Comparison of ENCODE assay signal across 12 cellular contexts in genomic region chrX:136588060-136588459, GRCh38. TPM values are rescaled to one million over a fixed set of nuclear protein-coding genes. Genes with fewer than 3 reads are reported as not detected.
A peak's percentile ranks its signal among the peaks of the same experiment; 100 is the strongest.
DNase-seq lines count a peak whose midpoint lies in the region; ATAC-seq lines count a peak whose summit lies in the region.
"Had no signal": no experiment of that assay in that cellular context is flagged by ENCODE, and none has a peak within 500 bp of the region (broad histone marks: within the 10 kb centered on the region; RNA-seq: fewer than 3 reads in every experiment).

No MANE protein-coding gene starts in this region.

- POLR2A ChIA-PET in activated CD8-positive, alpha-beta T cell treated with anti-CD3 and anti-CD28 coated beads, Interleukin-2, amount 10 ng/mL, durations not matched to agents 7 days and 5 days (lab: Charles Lee), result no interaction called here

- CTCF ChIA-PET in activated CD8-positive, alpha-beta T cell treated with anti-CD3 and anti-CD28 coated beads, Interleukin-2, amount 10 ng/mL, durations not matched to agents 7 days and 5 days (lab: Charles Lee), result interaction anchor here (1.0 to 1.4 kb wide), 4 partner anchors 10 to 107 kb away, joined by 3 to 4 read pairs (median 3); no protein-coding TSS in a partner anchor

- no peaks in the 10 kb centered on the region for H3K36me3 Mint-ChIP-seq in activated CD8-positive, alpha-beta T cell treated with anti-CD3 and anti-CD28 coated beads, Interleukin-2, amount 10 ng/mL, durations not matched to agents 7 days and 5 days (ENCODE audit: low read depth)

- DNase-seq in AML-193 (lab: John Stamatoyannopoulos, UW) (peak; percentile 37 to 39), head of caudate nucleus (no peak), NCI-H446 (lab: John Stamatoyannopoulos, UW) (no peak), SKM-1 (lab: John Stamatoyannopoulos, UW; ENCODE audit: unreplicated experiment) (no peak)
- DNase-seq in activated CD8-positive, alpha-beta T cell treated with anti-CD3 and anti-CD28 coated beads, Interleukin-2, amount 10 ng/mL, durations not matched to agents 7 days and 5 days, result no peak
- DNase-seq in NK-92 treated with Interleukin-12 subunit alpha and Interleukin-12 subunit beta, amount 100 ng/mL, for 24 hours (lab: John Stamatoyannopoulos, UW), result no peak
- DNase-seq: activated CD8-positive, alpha-beta memory T cell treated with anti-CD3 and anti-CD28 coated beads, Interleukin-2, amount 50 U/mL, for 48 hours; Kasumi-1; mesendoderm; right lobe of liver had no signal

- intact Hi-C loops in head of caudate nucleus (cut with DNase I), result no loop called here

- H3K4me1 Mint-ChIP-seq in activated CD8-positive, alpha-beta T cell treated with anti-CD3 and anti-CD28 coated beads, Interleukin-2, amount 10 ng/mL, durations not matched to agents 7 days and 5 days (ENCODE audit: low read depth), result peaks cover 58% of the 10 kb centered on the region

- H3K27ac Mint-ChIP-seq in activated CD8-positive, alpha-beta T cell treated with anti-CD3 and anti-CD28 coated beads, Interleukin-2, amount 10 ng/mL, durations not matched to agents 7 days and 5 days, result peak overlapping the region; percentile 90

- no peaks in the 10 kb centered on the region for H3K9me3 Mint-ChIP-seq in activated CD8-positive, alpha-beta T cell treated with anti-CD3 and anti-CD28 coated beads, Interleukin-2, amount 10 ng/mL, durations not matched to agents 7 days and 5 days (ENCODE audit: insufficient read depth)

- ATAC-seq in GM18867 (IDR thresholded peaks at IDR 0.05; ENCODE audit: unreplicated experiment) (peak; percentile 70), HG02678 (IDR thresholded peaks at IDR 0.05; ENCODE audit: unreplicated experiment) (peak; percentile 52)
- peak; percentile 57 for ATAC-seq in activated CD8-positive, alpha-beta T cell treated with anti-CD3 and anti-CD28 coated beads, Interleukin-2, amount 10 ng/mL, durations not matched to agents 7 days and 5 days
- ATAC-seq: right lobe of liver had no signal

- H3K27me3 Mint-ChIP-seq in activated CD8-positive, alpha-beta T cell treated with anti-CD3 and anti-CD28 coated beads, Interleukin-2, amount 10 ng/mL, durations not matched to agents 7 days and 5 days (ENCODE audit: low read depth), result no peaks in the 10 kb centered on the region

- peak overlapping the region; percentile 55 for H3K4me3 Mint-ChIP-seq in activated CD8-positive, alpha-beta T cell treated with anti-CD3 and anti-CD28 coated beads, Interleukin-2, amount 10 ng/mL, durations not matched to agents 7 days and 5 days

RNA-seq across cellular contexts. Expression of gene VGLL1, which starts 56.0 kb away (rescaled TPM):
- total RNA-seq in activated CD8-positive, alpha-beta T cell treated with anti-CD3 and anti-CD28 coated beads, Interleukin-2, amount 10 ng/mL, durations not matched to agents 7 days and 5 days, result not detected
- total RNA-seq: right lobe of liver had no signal

RNA-seq across cellular contexts. Expression of gene CD40LG, which starts 59.9 kb away (rescaled TPM):
- total RNA-seq in activated CD8-positive, alpha-beta T cell treated with anti-CD3 and anti-CD28 coated beads, Interleukin-2, amount 10 ng/mL, durations not matched to agents 7 days and 5 days, result 1 to 10 TPM; 4.7 to 5.1 TPM

Comparison
In these comparisons a context has a peak if more than half of its experiments do, and no peak if none do; other contexts are left out.
1. DNase-seq: peak in AML-193 (2 of 2); none in activated CD8-positive, alpha-beta T cell treated with anti-CD3 and anti-CD28 coated beads, Interleukin-2, amount 10 ng/mL, durations not matched to agents 7 days and 5 days (single experiment), head of caudate nucleus (0 of 42), NCI-H446 (0 of 2), NK-92 treated with Interleukin-12 subunit alpha and Interleukin-12 subunit beta, amount 100 ng/mL, for 24 hours (single experiment) and SKM-1 (single experiment).
2. Peak in every context shown above with its lines, with median percentiles within 50 percentile points of each other: ATAC-seq.